ENCODE assay signal across 10 cellular contexts in the genomic region with DNA sequence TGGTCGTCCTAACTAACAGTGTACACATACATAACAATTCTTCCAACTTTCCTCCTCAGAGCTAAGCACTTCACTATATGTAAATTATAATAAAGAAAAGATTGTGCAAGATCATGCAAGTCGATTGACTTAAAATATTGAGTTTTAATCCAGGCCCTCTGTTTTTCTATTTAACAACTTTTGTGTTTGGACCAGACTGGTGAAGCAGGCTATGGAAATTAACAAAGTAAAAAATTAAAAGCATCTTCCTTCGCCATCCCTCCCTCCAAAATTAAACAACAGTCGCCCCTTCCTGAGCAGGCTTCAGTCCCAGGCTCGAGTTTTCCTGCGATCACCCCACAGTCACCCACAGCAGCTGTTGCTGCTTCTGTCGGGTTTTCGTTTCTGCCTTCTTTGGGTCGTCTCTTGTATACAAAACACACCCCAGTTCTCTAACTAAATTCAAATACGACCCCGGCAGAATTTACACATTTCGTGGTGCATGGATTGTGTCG. TPM values are rescaled to one million over a fixed set of nuclear protein-coding genes. Genes with fewer than 3 reads are reported as not detected.
DNase-seq lines count a peak whose midpoint lies in the region; ATAC-seq, FAIRE-seq and TF ChIP-seq lines count a peak whose summit lies in the region.
"Had no signal": no experiment of that assay in that cellular context is flagged by ENCODE, and none has a peak within 500 bp of the region (broad histone marks: within the 10 kb centered on the region; RNA-seq: fewer than 3 reads in every experiment).

No MANE protein-coding gene starts in this region.

- no peaks in the 10 kb centered on the region for H3K9me3 ChIP-seq in HepG2 (ENCODE audit: low read length)
- no peaks in the 10 kb centered on the region for H3K9me3 ChIP-seq in subcutaneous abdominal adipose tissue (ENCODE audit: control insufficient read depth in 5 of 5, low read length in 5 of 5)

- no peak overlapping the region for H2AFZ ChIP-seq in HepG2 (ENCODE audit: low read length)

- no peaks in the 10 kb centered on the region; the same call in 1 of the 2 replicates for H3K4me1 ChIP-seq in HepG2 (ENCODE audit: insufficient read depth, low read length)
- H3K4me1 ChIP-seq in subcutaneous abdominal adipose tissue (ENCODE audit: control insufficient read depth in 5 of 5, insufficient read depth in 5 of 5, low read length in 5 of 5): peaks cover 0 to 43% (median 35%) of the 10 kb centered on the region in 5 donors
- H3K4me1 ChIP-seq in foreskin keratinocyte: no peaks in the 10 kb centered on the region

- no peaks in the 10 kb centered on the region for H3K79me2 ChIP-seq in HepG2 (ENCODE audit: insufficient read depth, low read length)

- POLR2A ChIA-PET in activated CD4-positive, alpha-beta T cell treated with anti-CD3 and anti-CD28 coated beads for 36 hours (lab: Charles Lee): no interaction called here
- POLR2A ChIA-PET in HepG2 (lab: Yijun Ruan, JAX): no interaction called here

- H3K27ac Mint-ChIP-seq in activated CD4-positive, alpha-beta T cell treated with anti-CD3 and anti-CD28 coated beads for 36 hours: no peak overlapping the region
- no peak overlapping the region for H3K27ac Mint-ChIP-seq in activated T-helper 2 cell treated with anti-CD3 and anti-CD28 coated beads, Interferon-gamma antibody, Interleukin-2, Interleukin-4, amounts not matched to agents 10 μg/mL and 5 μg/mL and 100 μg/mL, durations not matched to agents 14 hours and 24 hours and 36 hours

- TF ChIP-seq CTCF in HepG2 (CRISPR knock-in tag; IDR thresholded peaks at IDR 0.05) (no peak), foreskin keratinocyte (conservative IDR thresholded peaks at IDR 0.05) (no peak)

- H3K27ac ChIP-seq in HepG2 (ENCODE audit: extremely low read length, insufficient read depth, low read length) (no peak overlapping the region), subcutaneous abdominal adipose tissue (ENCODE audit: low read depth, low read length) (no peak overlapping the region), foreskin keratinocyte (no peak overlapping the region)

- no peak for DNase-seq in activated CD4-positive, alpha-beta T cell treated with anti-CD3 and anti-CD28 coated beads for 36 hours
- DNase-seq in activated CD4-positive, alpha-beta T cell treated with anti-CD3 and anti-CD28 coated beads for 48 hours: no peak
- DNase-seq in activated T-helper 2 cell treated with anti-CD3 and anti-CD28 coated beads, Interferon-gamma antibody, Interleukin-2, Interleukin-4, amounts not matched to agents 10 μg/mL and 5 μg/mL and 100 μg/mL, durations not matched to agents 14 hours and 24 hours and 36 hours (ENCODE audit: low spot score): no peak
- DNase-seq in HepG2 (ENCODE audit: low spot score) (no peak), foreskin keratinocyte (no peak), cerebellar nuclear complex (lab: John Stamatoyannopoulos, UW) (no peak), glomerular visceral epithelial cell (ENCODE audit: extremely low spot score) (no peak)

- peak overlapping the region; percentile 34 for H3K4me2 ChIP-seq in HepG2 (ENCODE audit: low read depth, low read length)

- H3K4me3 ChIP-seq in HepG2 (replicated peaks in 1 of 3; ENCODE audit: insufficient read depth in 1 of 3, low read depth in 2 of 3, low read length in 3 of 3) (peak overlapping the region in 2 of 3 experiments; percentile 53 to 58; a peak in 2 of 6 replicates), subcutaneous abdominal adipose tissue (ENCODE audit: low read depth in 1 of 5, low read length in 5 of 5) (peak overlapping the region; percentile 31 to 73 (median 66))

- H3K9ac ChIP-seq in HepG2 (ENCODE audit: insufficient read depth, low read depth, low read length) (no peak overlapping the region), subcutaneous abdominal adipose tissue (ENCODE audit: low read length in 5 of 5) (peak overlapping the region in 3 of 5 donors; percentile 16 to 52 (median 41))

- no peaks in the 10 kb centered on the region for H3K36me3 Mint-ChIP-seq in activated CD4-positive, alpha-beta T cell treated with anti-CD3 and anti-CD28 coated beads for 36 hours (ENCODE audit: low read depth)
- H3K36me3 Mint-ChIP-seq in activated T-helper 2 cell treated with anti-CD3 and anti-CD28 coated beads, Interferon-gamma antibody, Interleukin-2, Interleukin-4, amounts not matched to agents 10 μg/mL and 5 μg/mL and 100 μg/mL, durations not matched to agents 14 hours and 24 hours and 36 hours (ENCODE audit: low read depth): no peaks in the 10 kb centered on the region

- H3K4me3 Mint-ChIP-seq in activated CD4-positive, alpha-beta T cell treated with anti-CD3 and anti-CD28 coated beads for 36 hours: peak overlapping the region; percentile 69
- peak overlapping the region; percentile 79 for H3K4me3 Mint-ChIP-seq in activated T-helper 2 cell treated with anti-CD3 and anti-CD28 coated beads, Interferon-gamma antibody, Interleukin-2, Interleukin-4, amounts not matched to agents 10 μg/mL and 5 μg/mL and 100 μg/mL, durations not matched to agents 14 hours and 24 hours and 36 hours (ENCODE audit: low read depth)

- H3K27me3 Mint-ChIP-seq in activated CD4-positive, alpha-beta T cell treated with anti-CD3 and anti-CD28 coated beads for 36 hours: peaks cover 74% of the 10 kb centered on the region
- peaks cover 83% of the 10 kb centered on the region for H3K27me3 Mint-ChIP-seq in activated T-helper 2 cell treated with anti-CD3 and anti-CD28 coated beads, Interferon-gamma antibody, Interleukin-2, Interleukin-4, amounts not matched to agents 10 μg/mL and 5 μg/mL and 100 μg/mL, durations not matched to agents 14 hours and 24 hours and 36 hours (ENCODE audit: low read depth)

- H3K4me1 Mint-ChIP-seq in activated CD4-positive, alpha-beta T cell treated with anti-CD3 and anti-CD28 coated beads for 36 hours: peaks cover 28% of the 10 kb centered on the region
- peaks cover 24% of the 10 kb centered on the region for H3K4me1 Mint-ChIP-seq in activated T-helper 2 cell treated with anti-CD3 and anti-CD28 coated beads, Interferon-gamma antibody, Interleukin-2, Interleukin-4, amounts not matched to agents 10 μg/mL and 5 μg/mL and 100 μg/mL, durations not matched to agents 14 hours and 24 hours and 36 hours (ENCODE audit: low read depth)

- no TSS peak for BruUV-seq in HepG2 (replicated peaks; lab: Mats Ljungman, UMichigan)

- intact Hi-C loops in activated CD4-positive, alpha-beta T cell treated with anti-CD3 and anti-CD28 coated beads for 36 hours (cut with DNase I, micrococcal nuclease): loop anchor here (2.0 kb wide), 2 partner anchors 14 to 16 kb away; no protein-coding TSS in a partner anchor
- intact Hi-C loops in activated T-helper 2 cell treated with anti-CD3 and anti-CD28 coated beads, Interferon-gamma antibody, Interleukin-2, Interleukin-4, amounts not matched to agents 10 μg/mL and 5 μg/mL and 100 μg/mL, durations not matched to agents 14 hours and 24 hours and 36 hours (cut with micrococcal nuclease): loop anchor here (2.0 to 10.0 kb wide), 2 partner anchors 16 to 210 kb away; a partner anchor contains a TSS
- intact Hi-C loops in HepG2 (cut with micrococcal nuclease; ENCODE audit: unreplicated experiment): no loop called here

- no peaks in the 10 kb centered on the region for H3K36me3 ChIP-seq in HepG2 (replicated peaks in 1 of 2; ENCODE audit: control insufficient read depth in 1 of 2, insufficient read depth in 2 of 2, low read length in 2 of 2)
- H3K36me3 ChIP-seq in subcutaneous abdominal adipose tissue (ENCODE audit: control insufficient read depth in 5 of 5, insufficient read depth in 5 of 5, low read length in 5 of 5): no peaks in the 10 kb centered on the region

- TF ChIP-seq EP300 in HepG2 (IDR thresholded peaks at IDR 0.05; ENCODE audit: low read depth in 2 of 2, low read length in 2 of 2) (no peak), HepG2 (CRISPR knock-in tag; IDR thresholded peaks at IDR 0.05; ENCODE audit: borderline replicate concordance) (no peak)

- no peaks in the 10 kb centered on the region for H4K20me1 ChIP-seq in HepG2 (ENCODE audit: insufficient read depth, low read length)

- TF ChIP-seq RAD21 in HepG2 (CRISPR knock-in tag; IDR thresholded peaks at IDR 0.05): no peak

- H3K27me3 ChIP-seq in HepG2 (ENCODE audit: control insufficient read depth in 1 of 2, insufficient read depth in 2 of 2, low read length in 2 of 2) (peaks cover 15 to 91% of the 10 kb centered on the region in 2 experiments), subcutaneous abdominal adipose tissue (ENCODE audit: control insufficient read depth in 5 of 5, insufficient read depth in 4 of 5, low read length in 5 of 5) (peaks cover 19 to 80% (median 57%) of the 10 kb centered on the region in 5 donors), foreskin keratinocyte (peaks cover 100% of the 10 kb centered on the region)

- in situ Hi-C loops in HepG2 (cut with HindIII; ENCODE audit: extremely low pct_ligation_motif_present, low pct_unique_long_range_greater_than_20kb): loop anchor here (25.0 kb wide), 2 partner anchors 107 to 582 kb away; no protein-coding TSS in a partner anchor

- FAIRE-seq in HepG2 (lab: Jason Lieb, UNC): no peak
- FAIRE-seq: A204.1 had no signal

- no peak for TF ChIP-seq POLR2A in HepG2 (IDR thresholded peaks at IDR 0.05; ENCODE audit: insufficient read depth in 1 of 2, low read depth in 2 of 2, low read length in 2 of 2)

- CTCF ChIA-PET in activated CD4-positive, alpha-beta T cell treated with anti-CD3 and anti-CD28 coated beads for 36 hours (lab: Charles Lee): no interaction called here
- CTCF ChIA-PET in HepG2 (lab: Yijun Ruan, JAX; ENCODE audit: low intra/inter-chr PET ratio, low total read pairs): no interaction called here

- no peaks in the 10 kb centered on the region for H3K9me3 Mint-ChIP-seq in activated CD4-positive, alpha-beta T cell treated with anti-CD3 and anti-CD28 coated beads for 36 hours (ENCODE audit: low read depth)
- H3K9me3 Mint-ChIP-seq in activated T-helper 2 cell treated with anti-CD3 and anti-CD28 coated beads, Interferon-gamma antibody, Interleukin-2, Interleukin-4, amounts not matched to agents 10 μg/mL and 5 μg/mL and 100 μg/mL, durations not matched to agents 14 hours and 24 hours and 36 hours: no peaks in the 10 kb centered on the region

- WGBS in HepG2 (ENCODE audit: low lambda C conversion rate): 13% methylated on average over 13 of the region's 13 CpGs

- ATAC-seq in activated CD4-positive, alpha-beta T cell treated with anti-CD3 and anti-CD28 coated beads for 36 hours: no peak
- ATAC-seq in HepG2: no peak
- ATAC-seq in foreskin keratinocyte: no peak

RNA-seq across cellular contexts. Expression of a gene that starts 4.7 kb away (rescaled TPM):
- total RNA-seq in activated CD4-positive, alpha-beta T cell treated with anti-CD3 and anti-CD28 coated beads for 36 hours: not detected
- not detected in 2 replicates for total RNA-seq in activated T-helper 2 cell treated with anti-CD3 and anti-CD28 coated beads, Interferon-gamma antibody, Interleukin-2, Interleukin-4, amounts not matched to agents 10 μg/mL and 5 μg/mL and 100 μg/mL, durations not matched to agents 14 hours and 24 hours and 36 hours
- not detected in 2 replicates for total RNA-seq in HepG2 (2016; rRNA removed; fragmentation: Illumina TruSeq; extraction: Trizol)
- not detected in 2 replicates for total RNA-seq in HepG2 (2016; cell fraction: cytosol; rRNA removed; fragmentation: Illumina TruSeq; extraction: Trizol; ENCODE audit: low read depth)
- not detected in 2 replicates for total RNA-seq in HepG2 (2016; cell fraction: insoluble cytoplasmic fraction; rRNA removed; fragmentation: Illumina TruSeq; extraction: Trizol)
- total RNA-seq in HepG2 (2016; cell fraction: membrane; rRNA removed; fragmentation: Illumina TruSeq; extraction: Trizol): not detected in 2 replicates
- not detected in 2 replicates for total RNA-seq in HepG2 (2016; cell fraction: nucleus; rRNA removed; fragmentation: Illumina TruSeq; extraction: Trizol)
- polyA plus RNA-seq in HepG2 (2011; rRNA removed): not detected in 2 replicates
- polyA plus RNA-seq in HepG2 (2011; cell fraction: cytosol; rRNA removed): not detected in 2 replicates
- not detected in 2 replicates for polyA plus RNA-seq in HepG2 (2011; cell fraction: nucleus; rRNA removed)
- polyA plus RNA-seq in HepG2 (2012): 0.07 TPM in 1 of 2 replicates, not detected in the other
- polyA plus RNA-seq in HepG2 (2016; cell fraction: cytosol; fragmentation: Illumina TruSeq; extraction: Trizol; ENCODE audit: low read depth): not detected in 2 replicates
- polyA plus RNA-seq in HepG2 (2016; cell fraction: insoluble cytoplasmic fraction; fragmentation: Illumina TruSeq; extraction: Trizol; ENCODE audit: low read depth): not detected in 2 replicates
- polyA plus RNA-seq in HepG2 (2016; cell fraction: membrane; fragmentation: Illumina TruSeq; extraction: Trizol; ENCODE audit: low read depth): not detected in 2 replicates
- not detected in 2 replicates for polyA plus RNA-seq in HepG2 (2016; cell fraction: nucleus; fragmentation: Illumina TruSeq; extraction: Trizol; ENCODE audit: insufficient read depth, low read depth)
- polyA minus RNA-seq in HepG2 (2011; rRNA and poly(A)+ RNA removed; ENCODE audit: low replicate concordance): not detected in 2 replicates
- polyA minus RNA-seq in HepG2 (2011; cell fraction: cytosol; rRNA and poly(A)+ RNA removed): not detected in 2 replicates
- polyA minus RNA-seq in HepG2 (2011; cell fraction: nucleus; rRNA and poly(A)+ RNA removed): not detected in 2 replicates
- not detected in 2 replicates for total RNA-seq in foreskin keratinocyte
- polyA plus RNA-seq in foreskin keratinocyte: not detected in 2 replicates
- total RNA-seq: lung microvascular endothelial cell had no signal
